In genomic region chr18:63545094-63545493, GRCh38 we compare ENCODE assay signal across 19 cellular contexts.
"Had no signal": no experiment of that assay in that cellular context is flagged by ENCODE, and none has a peak within 500 bp of the region (broad histone marks: within the 10 kb centered on the region; RNA-seq: fewer than 3 reads in every experiment).

No MANE protein-coding gene starts in this region.

- DNase-seq: activated CD4-positive, alpha-beta T cell treated with anti-CD3 and anti-CD28 coated beads for 1 hour; activated CD4-positive, alpha-beta T cell treated with anti-CD3 and anti-CD28 coated beads, Interleukin-2, amount 50 U/mL, for 4 hours; activated CD8-positive, alpha-beta memory T cell treated with anti-CD3 and anti-CD28 coated beads for 24 hours; activated CD8-positive, alpha-beta memory T cell treated with anti-CD3 and anti-CD28 coated beads, Interleukin-2, amount 50 U/mL, for 4 hours; activated T-cell treated with anti-CD3 and anti-CD28 coated beads, Interleukin-2, amount 50 U/mL, for 24 hours; dorsolateral prefrontal cortex; effector memory CD8-positive, alpha-beta T cell; esophagus squamous epithelium; heart left ventricle; ovary; psoas muscle; stimulated activated CD4-positive, alpha-beta T cell treated with anti-CD3 and anti-CD28 coated beads, Interleukin-4, amount 100 ng/mL, for 24 hours; stimulated activated naive CD4-positive, alpha-beta T cell treated with Interleukin-2 at 50 U/mL for 16 hours; upper lobe of right lung had no signal

- FAIRE-seq: colon, islet of Langerhans, TTC549 had no signal

- ATAC-seq: activated T-helper 17 cell treated with anti-CD3 and anti-CD28 coated beads, Interleukin-2, amount 50 U/mL, for 72 hours; effector memory CD8-positive, alpha-beta T cell; heart left ventricle; natural killer cell treated with Interleukin-12 subunit alpha and Interleukin-12 subunit beta and Interleukin-15 and Interleukin-18, amount 100 ng/mL, for 72 hours; psoas muscle; upper lobe of right lung had no signal
